Comparison of ENCODE assay signal across 8 cellular contexts in genomic region chr9:133031130-133031422, GRCh38. TPM values are rescaled to one million over a fixed set of nuclear protein-coding genes. Genes with fewer than 3 reads are reported as not detected.
DNase-seq lines count a peak whose midpoint lies in the region; ATAC-seq and TF ChIP-seq lines count a peak whose summit lies in the region.

No MANE protein-coding gene starts in this region.

- POLR2A ChIA-PET in CD8-positive, alpha-beta memory T cell (lab: Charles Lee): interaction anchor here (2.0 kb wide), 1 partner anchor 117 kb away, joined by 16 read pairs; no protein-coding TSS in a partner anchor
- POLR2A ChIA-PET in GM10248 (lab: Yijun Ruan, JAX): interaction anchor here (0.7 to 0.9 kb wide), 2 partner anchors 13 to 119 kb away, joined by 3 read pairs; no protein-coding TSS in a partner anchor

- H3K27ac Mint-ChIP-seq in CD8-positive, alpha-beta memory T cell: peak overlapping the region; percentile 90 to 100 (median 96)

- no peak for DNase-seq in CD8-positive, alpha-beta memory T cell
- no peak for DNase-seq in RWPE2 (ENCODE audit: low spot score)
- no peak for DNase-seq in epithelial cell of proximal tubule (ENCODE audit: low read depth)
- DNase-seq in ovary: no peak
- no peak for DNase-seq in GM10248 (ENCODE audit: extremely low spot score)
- no peak for DNase-seq in iPS-NIHi11 (ENCODE audit: low spot score)
- DNase-seq in central memory CD4-positive, alpha-beta T cell: no peak

- H3K36me3 Mint-ChIP-seq in CD8-positive, alpha-beta memory T cell: peaks cover 0 to 18% (median 3%) of the 10 kb centered on the region in 3 donors

- H3K4me1 Mint-ChIP-seq in CD8-positive, alpha-beta memory T cell: peaks cover 53 to 82% (median 61%) of the 10 kb centered on the region in 3 donors

- TF ChIP-seq POLR2A in ovary (IDR thresholded peaks at IDR 0.05): no peak

- H3K9me3 ChIP-seq in CD8-positive, alpha-beta memory T cell (ENCODE audit: low read length): no peaks in the 10 kb centered on the region
- no peaks in the 10 kb centered on the region for H3K9me3 ChIP-seq in RWPE2 (ENCODE audit: severe bottlenecking)
- H3K9me3 ChIP-seq in ovary: no peaks in the 10 kb centered on the region

- intact Hi-C loops in ovary (cut with DNase I): no loop called here

- H3K4me3 Mint-ChIP-seq in CD8-positive, alpha-beta memory T cell: peak overlapping the region; percentile 94 to 99 (median 96)

- no peaks in the 10 kb centered on the region for H3K27me3 ChIP-seq in CD8-positive, alpha-beta memory T cell (ENCODE audit: insufficient read depth, low read length, poor library complexity, severe bottlenecking)
- H3K27me3 ChIP-seq in RWPE2 (ENCODE audit: insufficient read depth, poor library complexity, severe bottlenecking) (no peaks in the 10 kb centered on the region), ovary (no peaks in the 10 kb centered on the region)

- no peaks in the 10 kb centered on the region for H3K9me3 Mint-ChIP-seq in CD8-positive, alpha-beta memory T cell

- WGBS in ovary, 3 donors: 1% methylated on average over 16 of the region's 16 CpGs

- H3K4me1 ChIP-seq in CD8-positive, alpha-beta memory T cell (ENCODE audit: insufficient read depth, low read length): peaks cover 26% of the 10 kb centered on the region
- H3K4me1 ChIP-seq in RWPE2 (ENCODE audit: insufficient read depth, poor library complexity, severe bottlenecking) (peaks cover 8% of the 10 kb centered on the region), ovary (ENCODE audit: insufficient read depth) (peaks cover 12% of the 10 kb centered on the region)

- TF ChIP-seq CTCF in RWPE2 (IDR thresholded peaks at IDR 0.05; ENCODE audit: poor library complexity, severe bottlenecking) (no peak), epithelial cell of proximal tubule (conservative IDR thresholded peaks at IDR 0.05; ENCODE audit: low read depth, low read length) (no peak), ovary (IDR thresholded peaks at IDR 0.05) (no peak), GM10248 (IDR thresholded peaks at IDR 0.05; ENCODE audit: control extremely low read depth, extremely low read depth, low read depth, missing control alignments) (no peak)

- no peak for TF ChIP-seq EP300 in ovary (IDR thresholded peaks at IDR 0.05)

- peaks cover 0 to 1% of the 10 kb centered on the region in 2 donors for H3K27me3 Mint-ChIP-seq in CD8-positive, alpha-beta memory T cell

- peak overlapping the region; percentile 87 for H3K27ac ChIP-seq in CD8-positive, alpha-beta memory T cell (ENCODE audit: low read depth, low read length)
- H3K27ac ChIP-seq in RWPE2 (ENCODE audit: poor library complexity, severe bottlenecking) (peak overlapping the region; percentile 59), ovary (peak overlapping the region; percentile 79 to 85)

- H3K36me3 ChIP-seq in CD8-positive, alpha-beta memory T cell (ENCODE audit: insufficient read depth, low read length): no peaks in the 10 kb centered on the region
- peaks cover 20% of the 10 kb centered on the region for H3K36me3 ChIP-seq in RWPE2 (ENCODE audit: low read depth)
- H3K36me3 ChIP-seq in ovary: no peaks in the 10 kb centered on the region

- ATAC-seq in RWPE2 (ENCODE audit: low read depth) (no peak), GM19023 (IDR thresholded peaks at IDR 0.05; ENCODE audit: unreplicated experiment) (no peak)

- H3K4me3 ChIP-seq in CD8-positive, alpha-beta memory T cell (ENCODE audit: low read length): peak overlapping the region; percentile 72
- peak overlapping the region; percentile 56 for H3K4me3 ChIP-seq in RWPE2 (ENCODE audit: severe bottlenecking)
- H3K4me3 ChIP-seq in epithelial cell of proximal tubule (ENCODE audit: low read depth, low read length): peak overlapping the region; percentile 86
- H3K4me3 ChIP-seq in ovary: peak overlapping the region; percentile 98

- CTCF ChIA-PET in CD8-positive, alpha-beta memory T cell (lab: Charles Lee): interaction anchor here (1.4 to 4.4 kb wide), 6 partner anchors 9 to 299 kb away, joined by 3 to 33 read pairs (median 7); no protein-coding TSS in a partner anchor
- CTCF ChIA-PET in GM10248 (lab: Yijun Ruan, JAX): interaction anchor here (0.8 to 7.3 kb wide), 6 partner anchors 8 to 155 kb away, joined by 3 to 89 read pairs (median 6); no protein-coding TSS in a partner anchor

RNA-seq across cellular contexts. Expression of gene GTF3C5, which starts 0.3 kb away (rescaled TPM):
- 10 to 100 TPM; 87.8 to 91.8 TPM for total RNA-seq in CD8-positive, alpha-beta memory T cell
- 38.5 TPM for polyA plus RNA-seq in CD8-positive, alpha-beta memory T cell
- total RNA-seq in epithelial cell of proximal tubule: 112 and 121 TPM in 2 replicates
- 10 to 100 TPM; 44.2 to 61.4 (median 52.2) TPM for total RNA-seq in ovary
- polyA plus RNA-seq in ovary: 10 to 100 TPM; 32.3 to 71.6 TPM

RNA-seq across cellular contexts. Expression of gene CEL, which starts 30.7 kb away (rescaled TPM):
- 1 to 10 TPM; 1.1 to 1.2 TPM for total RNA-seq in CD8-positive, alpha-beta memory T cell
- polyA plus RNA-seq in CD8-positive, alpha-beta memory T cell: not detected
- total RNA-seq in epithelial cell of proximal tubule (0.36 and 0.58 TPM in 2 replicates), ovary (10 to 100 TPM in 1 of 7 donors, 1 to 10 TPM in 6; 1.8 to 13.6 (median 2.9) TPM)
- polyA plus RNA-seq in ovary: 1 to 10 TPM; 1.3 TPM

RNA-seq across cellular contexts. Expression of gene GFI1B, which starts 52.6 kb away (rescaled TPM):
- total RNA-seq in CD8-positive, alpha-beta memory T cell: not detected
- polyA plus RNA-seq in CD8-positive, alpha-beta memory T cell: not detected
- total RNA-seq in epithelial cell of proximal tubule (not detected in 2 replicates), ovary (not detected)
- under 1 TPM in 1 of 2 donors, not detected in 1; 0.05 TPM for polyA plus RNA-seq in ovary
